Comparison of ENCODE assay signal across 35 cellular contexts in the genomic region with DNA sequence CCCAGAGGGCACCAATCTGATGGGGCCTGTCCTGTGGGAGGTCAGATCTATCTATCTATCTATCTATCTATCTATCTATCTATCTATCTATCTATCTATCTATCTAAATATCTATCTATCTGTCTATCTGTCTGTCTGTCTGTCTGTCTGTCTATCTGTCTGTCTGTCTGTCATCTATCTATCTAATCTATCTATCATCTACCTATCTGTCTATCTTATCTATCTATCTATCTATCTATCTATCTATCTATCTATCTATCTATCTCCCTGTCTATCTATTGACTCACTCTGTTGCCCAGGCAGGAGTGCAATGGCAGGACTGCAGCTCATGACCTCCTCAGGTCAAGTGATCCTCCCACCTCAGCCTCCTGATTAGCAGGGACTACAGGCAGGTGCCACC.
DNase-seq lines count a peak whose midpoint lies in the region; ATAC-seq, FAIRE-seq and TF ChIP-seq lines count a peak whose summit lies in the region.
"Had no signal": no experiment of that assay in that cellular context is flagged by ENCODE, and none has a peak within 500 bp of the region (broad histone marks: within the 10 kb centered on the region; RNA-seq: fewer than 3 reads in every experiment).

No MANE protein-coding gene starts in this region.

- H3K79me2 ChIP-seq in K562 (ENCODE audit: control insufficient read depth, insufficient read depth, low read length), result no peaks in the 10 kb centered on the region
- no peaks in the 10 kb centered on the region for H3K79me2 ChIP-seq in neural progenitor cell (ENCODE audit: low read depth)

- H3K27ac Mint-ChIP-seq in activated T-helper 17 cell treated with anti-CD3 and anti-CD28 coated beads, Interleukin-2, amount 50 U/mL, for 72 hours, result no peak overlapping the region
- no peak overlapping the region for H3K27ac Mint-ChIP-seq in neural progenitor cell
- H3K27ac Mint-ChIP-seq: B cell; CD14-positive monocyte; CD4-positive, alpha-beta memory T cell; CD4-positive, alpha-beta T cell; CD4-positive, CD25-positive, alpha-beta regulatory T cell; CD8-positive, alpha-beta memory T cell; CD8-positive, alpha-beta T cell had no signal

- no peaks in the 10 kb centered on the region for H3K9me3 Mint-ChIP-seq in activated T-helper 17 cell treated with anti-CD3 and anti-CD28 coated beads, Interleukin-2, amount 50 U/mL, for 72 hours
- no peaks in the 10 kb centered on the region for H3K9me3 Mint-ChIP-seq in neural progenitor cell
- H3K9me3 Mint-ChIP-seq: CD4-positive, alpha-beta T cell; CD4-positive, CD25-positive, alpha-beta regulatory T cell; CD8-positive, alpha-beta memory T cell; CD8-positive, alpha-beta T cell had no signal

- no peaks in the 10 kb centered on the region for H3F3A ChIP-seq in neural progenitor cell (ENCODE audit: low read depth)

- H3K4me1 ChIP-seq in K562 (replicated peaks in 1 of 2; ENCODE audit: control insufficient read depth in 2 of 2, insufficient read depth in 2 of 2, low read length in 2 of 2), result no peaks in the 10 kb centered on the region; a peak in 1 of 5 replicates
- H3K4me1 ChIP-seq in spleen, result peaks cover 0 to 15% (median 0%) of the 10 kb centered on the region in 6 donors
- no peaks in the 10 kb centered on the region for H3K4me1 ChIP-seq in neural progenitor cell
- H3K4me1 ChIP-seq: A549, BLaER1 had no signal

- POLR2A ChIA-PET in K562 (lab: Yijun Ruan, JAX), result no interaction called here

- in situ Hi-C loops in K562 (cut with MboI), result no loop called here

- H3K9me3 ChIP-seq in K562 (replicated peaks; ENCODE audit: control insufficient read depth, insufficient read depth, low read depth, low read length) (no peaks in the 10 kb centered on the region), spleen (no peaks in the 10 kb centered on the region), neural progenitor cell (ENCODE audit: low read depth) (no peaks in the 10 kb centered on the region)
- H3K9me3 ChIP-seq: A549, BE2C, BLaER1, Caco-2 had no signal

- H3K4me3 ChIP-seq in K562, result no peak overlapping the region
- H3K4me3 ChIP-seq in spleen, result no peak overlapping the region
- H3K4me3 ChIP-seq in neural progenitor cell, result no peak overlapping the region
- H3K4me3 ChIP-seq: A549; BLaER1; BLaER1 treated with 17β-estradiol and CSF1 and Interleukin-3, amounts not matched to agents 10 nM and 100 nM had no signal

- no peak for TF ChIP-seq RAD21 in K562 (CRISPR knock-in tag; conservative IDR thresholded peaks at IDR 0.05 in 1 of 2, IDR thresholded peaks at IDR 0.05 in 1 of 2)

- H2AFZ ChIP-seq in K562 (ENCODE audit: low read depth, low read length) (no peak overlapping the region), neural progenitor cell (replicated peaks) (no peak overlapping the region)

- no TSS peak for BruUV-seq in K562 (replicated peaks; lab: Mats Ljungman, UMichigan)

- TF ChIP-seq POLR2A in K562 (conservative IDR thresholded peaks at IDR 0.05) (no peak), spleen (IDR thresholded peaks at IDR 0.05) (no peak)

- no peak for DNase-seq in K562 (ENCODE audit: extremely low read depth in 1 of 4, low spot score in 3 of 4)
- DNase-seq in spleen, result peak; percentile 35
- no peak for DNase-seq in neural progenitor cell (ENCODE audit: low spot score)
- DNase-seq: 8988T; ACHN; AML-193; BE2C; C1 segment of cervical spinal cord; Caco-2; Calu3; CD4-positive, alpha-beta memory T cell; CD4-positive, alpha-beta T cell; CD4-positive, CD25-positive, alpha-beta regulatory T cell; CD8-positive, alpha-beta memory T cell; CD8-positive, alpha-beta T cell; COR-L47; DMS 273 treated with DMSO at 0.1 percent for 48 hours; DMS153; DMS53; DMS79; DMS79 treated with DMSO at 0.1 percent for 48 hours; DND-41; EL had no signal

- H3K4me1 Mint-ChIP-seq in activated T-helper 17 cell treated with anti-CD3 and anti-CD28 coated beads, Interleukin-2, amount 50 U/mL, for 72 hours, result no peaks in the 10 kb centered on the region
- peaks cover 31% of the 10 kb centered on the region for H3K4me1 Mint-ChIP-seq in neural progenitor cell
- H3K4me1 Mint-ChIP-seq: B cell; CD14-positive monocyte; CD4-positive, alpha-beta memory T cell; CD4-positive, CD25-positive, alpha-beta regulatory T cell; CD8-positive, alpha-beta memory T cell had no signal

- H3K36me3 ChIP-seq in K562 (ENCODE audit: control insufficient read depth, insufficient read depth, low read length), result no peaks in the 10 kb centered on the region
- H3K36me3 ChIP-seq in spleen, result no peaks in the 10 kb centered on the region
- no peaks in the 10 kb centered on the region for H3K36me3 ChIP-seq in neural progenitor cell
- H3K36me3 ChIP-seq: BE2C; BLaER1; BLaER1 treated with 17β-estradiol and CSF1 and Interleukin-3, amounts not matched to agents 10 nM and 100 nM had no signal

- H3K4me2 ChIP-seq in K562 (ENCODE audit: insufficient read depth, low read length), result no peak overlapping the region
- H3K4me2 ChIP-seq in neural progenitor cell, result no peak overlapping the region
- H3K4me2 ChIP-seq: A549; BLaER1; BLaER1 treated with 17β-estradiol and CSF1 and Interleukin-3, amounts not matched to agents 10 nM and 100 nM had no signal

- intact Hi-C loops in K562 (cut with micrococcal nuclease) (no loop called here), spleen (cut with DNase I; ENCODE audit: low total_unique reads) (no loop called here)

- CTCF ChIA-PET in K562 (lab: Yijun Ruan, JAX; ENCODE audit: low intra/inter-chr PET ratio), result no interaction called here

- TF ChIP-seq CTCF in VCaP (conservative IDR thresholded peaks at IDR 0.05), result no peak
- TF ChIP-seq CTCF in K562 (IDR thresholded peaks at IDR 0.05 in 2 of 3, conservative IDR thresholded peaks at IDR 0.05 in 1 of 3; ENCODE audit: insufficient read depth in 2 of 3, low read depth in 1 of 3, low read length in 3 of 3), result no peak
- TF ChIP-seq CTCF in spleen (IDR thresholded peaks at IDR 0.05 in 8 of 11, conservative IDR thresholded peaks at IDR 0.05 in 3 of 11), result no peak
- no peak for TF ChIP-seq CTCF in neural progenitor cell (IDR thresholded peaks at IDR 0.05)

- H3K27ac ChIP-seq in VCaP (peak overlapping the region; percentile 46), K562 (ENCODE audit: extremely low read depth, low read depth, low read length) (no peak overlapping the region), spleen (no peak overlapping the region), neural progenitor cell (no peak overlapping the region)
- H3K27ac ChIP-seq: 22Rv1; A549; BLaER1; BLaER1 treated with 17β-estradiol and CSF1 and Interleukin-3, amounts not matched to agents 10 nM and 100 nM; C4-2B had no signal

- H3K27me3 ChIP-seq in K562 (ENCODE audit: control insufficient read depth in 2 of 2, insufficient read depth in 2 of 2, low read length in 2 of 2), result peaks cover 0 to 7% of the 10 kb centered on the region in 2 experiments; a peak in 2 of 5 replicates
- H3K27me3 ChIP-seq in spleen (replicated peaks in 1 of 7), result no peaks in the 10 kb centered on the region
- peaks cover 92% of the 10 kb centered on the region for H3K27me3 ChIP-seq in neural progenitor cell
- H3K27me3 ChIP-seq: BE2C; BLaER1; BLaER1 treated with 17β-estradiol and CSF1 and Interleukin-3, amounts not matched to agents 10 nM and 100 nM had no signal

- no peaks in the 10 kb centered on the region for H4K20me1 ChIP-seq in K562 (replicated peaks; ENCODE audit: control insufficient read depth, insufficient read depth, low read length)
- peaks cover 57% of the 10 kb centered on the region for H4K20me1 ChIP-seq in neural progenitor cell (ENCODE audit: low read depth)
- H4K20me1 ChIP-seq: BLaER1; BLaER1 treated with 17β-estradiol and CSF1 and Interleukin-3, amounts not matched to agents 10 nM and 100 nM had no signal

- TF ChIP-seq EP300 in K562 (IDR thresholded peaks at IDR 0.05; ENCODE audit: low read length), result no peak

- no peak for ATAC-seq in K562
- no peak for ATAC-seq in activated T-helper 17 cell treated with anti-CD3 and anti-CD28 coated beads, Interleukin-2, amount 50 U/mL, for 72 hours (replicated peaks)
- ATAC-seq in GM21529 (IDR thresholded peaks at IDR 0.05; ENCODE audit: unreplicated experiment), result no peak
- ATAC-seq: A549; CD8-positive, alpha-beta T cell had no signal

- no peak for FAIRE-seq in K562 (lab: Jason Lieb, UNC)
- FAIRE-seq: A204.1, A549, D721Med had no signal

- H3K27me3 Mint-ChIP-seq in activated T-helper 17 cell treated with anti-CD3 and anti-CD28 coated beads, Interleukin-2, amount 50 U/mL, for 72 hours, result no peaks in the 10 kb centered on the region
- peaks cover 50% of the 10 kb centered on the region for H3K27me3 Mint-ChIP-seq in neural progenitor cell (ENCODE audit: insufficient read depth, low read depth)
- H3K27me3 Mint-ChIP-seq: B cell; CD4-positive, alpha-beta memory T cell; CD4-positive, alpha-beta T cell; CD4-positive, CD25-positive, alpha-beta regulatory T cell; CD8-positive, alpha-beta memory T cell had no signal

- H3K9me1 ChIP-seq in K562 (ENCODE audit: control insufficient read depth, insufficient read depth, low read length), result no peaks in the 10 kb centered on the region

- H3K9ac ChIP-seq in K562 (ENCODE audit: insufficient read depth in 1 of 2, low read depth in 2 of 2, low read length in 2 of 2) (no peak overlapping the region), neural progenitor cell (no peak overlapping the region)
- H3K9ac ChIP-seq: BLaER1; BLaER1 treated with 17β-estradiol and CSF1 and Interleukin-3, amounts not matched to agents 10 nM and 100 nM had no signal

- H3K4me3 Mint-ChIP-seq in activated T-helper 17 cell treated with anti-CD3 and anti-CD28 coated beads, Interleukin-2, amount 50 U/mL, for 72 hours, result no peak overlapping the region
- H3K4me3 Mint-ChIP-seq in neural progenitor cell, result no peak overlapping the region
- H3K4me3 Mint-ChIP-seq: B cell; CD14-positive monocyte; CD4-positive, alpha-beta memory T cell; CD4-positive, alpha-beta T cell; CD4-positive, CD25-positive, alpha-beta regulatory T cell; CD8-positive, alpha-beta memory T cell; CD8-positive, alpha-beta T cell had no signal

- H3K36me3 Mint-ChIP-seq in activated T-helper 17 cell treated with anti-CD3 and anti-CD28 coated beads, Interleukin-2, amount 50 U/mL, for 72 hours (ENCODE audit: low read depth), result no peaks in the 10 kb centered on the region
- peaks cover 2% of the 10 kb centered on the region for H3K36me3 Mint-ChIP-seq in neural progenitor cell
- H3K36me3 Mint-ChIP-seq: CD14-positive monocyte had no signal

TF ChIP-seq in K562, 482 proteins besides CTCF, POLR2A, EP300 and RAD21 (continues in another document):
- no peak for TF ChIP-seq SMARCC2 (IDR thresholded peaks at IDR 0.05; ENCODE audit: low read depth)
- TF ChIP-seq ZC3H11A (IDR thresholded peaks at IDR 0.05; ENCODE audit: low read depth, low read length), result no peak
- TF ChIP-seq GABPB2 (CRISPR knock-in tag; conservative IDR thresholded peaks at IDR 0.05), result no peak
- peak; percentile 92 for TF ChIP-seq DACH1 (IDR thresholded peaks at IDR 0.05; ENCODE audit: partially characterized antibody)
